Comparison of ENCODE assay signal across 16 cellular contexts in genomic region chr2:67752964-67753363, GRCh38.
DNase-seq lines count a peak whose midpoint lies in the region; ATAC-seq and TF ChIP-seq lines count a peak whose summit lies in the region.
"Had no signal": no experiment of that assay in that cellular context is flagged by ENCODE, and none has a peak within 500 bp of the region (broad histone marks: within the 10 kb centered on the region; RNA-seq: fewer than 3 reads in every experiment).

No MANE protein-coding gene starts in this region.

- no peaks in the 10 kb centered on the region for H3K36me3 Mint-ChIP-seq in activated T-cell treated with anti-CD3 and anti-CD28 coated beads, Interleukin-2, amount 50 U/mL, for 4 hours (ENCODE audit: insufficient read depth)
- H3K36me3 Mint-ChIP-seq in activated CD8-positive, alpha-beta T cell treated with anti-CD3 and anti-CD28 coated beads for 36 hours (ENCODE audit: low read depth): no peaks in the 10 kb centered on the region
- H3K36me3 Mint-ChIP-seq: activated CD4-positive, alpha-beta memory T cell treated with anti-CD3 and anti-CD28 coated beads for 36 hours; CD4-positive, CD25-positive, alpha-beta regulatory T cell had no signal

- intact Hi-C loops in activated CD8-positive, alpha-beta T cell treated with anti-CD3 and anti-CD28 coated beads for 36 hours (cut with micrococcal nuclease): no loop called here

- CTCF ChIA-PET in activated CD8-positive, alpha-beta T cell treated with anti-CD3 and anti-CD28 coated beads for 36 hours (lab: Charles Lee): interaction anchor here (1.0 kb wide), 1 partner anchor 38 kb away, joined by 3 read pairs; no protein-coding TSS in a partner anchor

- DNase-seq in GM04504 (ENCODE audit: low read depth): peak; percentile 60
- peak; percentile 14 for DNase-seq in adipocyte (ENCODE audit: low read depth)
- peak; percentile 88 for DNase-seq in fibroblast of mammary gland (ENCODE audit: low read depth)
- DNase-seq in retinal pigment epithelial cell (ENCODE audit: low read depth): peak; percentile 86
- DNase-seq in activated T-cell treated with anti-CD3 and anti-CD28 coated beads, Interleukin-2, amount 50 U/mL, for 4 hours: no peak
- DNase-seq in dermis blood vessel endothelial cell: no peak
- DNase-seq in activated CD8-positive, alpha-beta T cell treated with anti-CD3 and anti-CD28 coated beads for 36 hours: no peak
- DNase-seq: activated CD4-positive, alpha-beta memory T cell treated with anti-CD3 and anti-CD28 coated beads for 36 hours; adrenal gland; CD4-positive, CD25-positive, alpha-beta regulatory T cell; foreskin melanocyte; NCI-H1436 treated with DMSO at 0.1 percent for 48 hours; occipital lobe; stimulated activated naive CD8-positive, alpha-beta T cell treated with anti-CD3 and anti-CD28 coated beads, Interleukin-15, Interleukin-2, amounts not matched to agents 100 U/mL and 50 U/mL, for 24 hours had no signal

- H3K4me3 ChIP-seq in adipocyte (ENCODE audit: low read length) (no peak overlapping the region), fibroblast of mammary gland (ENCODE audit: control insufficient read depth, low read depth, low read length) (no peak overlapping the region), retinal pigment epithelial cell (ENCODE audit: low read length) (no peak overlapping the region)
- H3K4me3 ChIP-seq: adrenal gland, K562 had no signal

- H3K4me1 Mint-ChIP-seq in activated T-cell treated with anti-CD3 and anti-CD28 coated beads, Interleukin-2, amount 50 U/mL, for 4 hours (ENCODE audit: low read depth): no peaks in the 10 kb centered on the region
- H3K4me1 Mint-ChIP-seq in activated CD8-positive, alpha-beta T cell treated with anti-CD3 and anti-CD28 coated beads for 36 hours (ENCODE audit: low read depth): no peaks in the 10 kb centered on the region
- H3K4me1 Mint-ChIP-seq: CD4-positive, CD25-positive, alpha-beta regulatory T cell had no signal

- peaks cover 4% of the 10 kb centered on the region for H3K4me1 ChIP-seq in adipocyte (ENCODE audit: control insufficient read depth, insufficient read depth, low read length)
- H3K4me1 ChIP-seq: adrenal gland had no signal

- no peak for ATAC-seq in GM19324 (IDR thresholded peaks at IDR 0.05; ENCODE audit: low FRiP score, unreplicated experiment)
- ATAC-seq in activated T-cell treated with anti-CD3 and anti-CD28 coated beads, Interleukin-2, amount 50 U/mL, for 4 hours: no peak
- no peak for ATAC-seq in activated CD8-positive, alpha-beta T cell treated with anti-CD3 and anti-CD28 coated beads for 36 hours
- ATAC-seq: K562; stimulated activated naive CD8-positive, alpha-beta T cell treated with anti-CD3 and anti-CD28 coated beads, Interleukin-15, Interleukin-2, amounts not matched to agents 100 U/mL and 50 U/mL, for 24 hours had no signal

- H3K27me3 Mint-ChIP-seq in activated T-cell treated with anti-CD3 and anti-CD28 coated beads, Interleukin-2, amount 50 U/mL, for 4 hours (ENCODE audit: low read depth): peaks cover 5% of the 10 kb centered on the region
- no peaks in the 10 kb centered on the region for H3K27me3 Mint-ChIP-seq in activated CD8-positive, alpha-beta T cell treated with anti-CD3 and anti-CD28 coated beads for 36 hours
- H3K27me3 Mint-ChIP-seq: activated CD4-positive, alpha-beta memory T cell treated with anti-CD3 and anti-CD28 coated beads for 36 hours had no signal

- no peaks in the 10 kb centered on the region for H3K36me3 ChIP-seq in adipocyte (ENCODE audit: control insufficient read depth, insufficient read depth, low read length, severe bottlenecking)
- H3K36me3 ChIP-seq: adrenal gland had no signal

- H3K4me3 Mint-ChIP-seq in activated T-cell treated with anti-CD3 and anti-CD28 coated beads, Interleukin-2, amount 50 U/mL, for 4 hours: no peak overlapping the region
- H3K4me3 Mint-ChIP-seq in activated CD8-positive, alpha-beta T cell treated with anti-CD3 and anti-CD28 coated beads for 36 hours: no peak overlapping the region
- H3K4me3 Mint-ChIP-seq: activated CD4-positive, alpha-beta memory T cell treated with anti-CD3 and anti-CD28 coated beads for 36 hours; CD4-positive, CD25-positive, alpha-beta regulatory T cell had no signal

- POLR2A ChIA-PET in activated CD8-positive, alpha-beta T cell treated with anti-CD3 and anti-CD28 coated beads for 36 hours (lab: Charles Lee): no interaction called here

- H3K27me3 ChIP-seq in adipocyte (replicated peaks; ENCODE audit: control insufficient read depth, insufficient read depth, low read length): peaks cover 10% of the 10 kb centered on the region
- H3K27me3 ChIP-seq: adrenal gland had no signal

- no peaks in the 10 kb centered on the region for H3K9me3 Mint-ChIP-seq in activated T-cell treated with anti-CD3 and anti-CD28 coated beads, Interleukin-2, amount 50 U/mL, for 4 hours
- no peaks in the 10 kb centered on the region for H3K9me3 Mint-ChIP-seq in activated CD8-positive, alpha-beta T cell treated with anti-CD3 and anti-CD28 coated beads for 36 hours
- H3K9me3 Mint-ChIP-seq: activated CD4-positive, alpha-beta memory T cell treated with anti-CD3 and anti-CD28 coated beads for 36 hours had no signal

- no peak overlapping the region for H3K27ac Mint-ChIP-seq in activated CD8-positive, alpha-beta T cell treated with anti-CD3 and anti-CD28 coated beads for 36 hours
- H3K27ac Mint-ChIP-seq: activated CD4-positive, alpha-beta memory T cell treated with anti-CD3 and anti-CD28 coated beads for 36 hours; CD4-positive, CD25-positive, alpha-beta regulatory T cell had no signal

- no peaks in the 10 kb centered on the region for H3K9me3 ChIP-seq in adipocyte (ENCODE audit: control insufficient read depth, low read length)
- H3K9me3 ChIP-seq: adrenal gland had no signal

- H3K9ac ChIP-seq in adipocyte (ENCODE audit: low read length): no peak overlapping the region

- TF ChIP-seq CTCF in fibroblast of mammary gland (conservative IDR thresholded peaks at IDR 0.05; ENCODE audit: control insufficient read depth, insufficient read depth, low read depth, low read length) (no peak), retinal pigment epithelial cell (conservative IDR thresholded peaks at IDR 0.05; ENCODE audit: low read depth, low read length) (no peak)
- no peak for TF ChIP-seq CTCF in activated CD8-positive, alpha-beta T cell treated with anti-CD3 and anti-CD28 coated beads for 36 hours (IDR thresholded peaks at IDR 0.05)

Comparison
In these comparisons a context has a peak if more than half of its experiments do, and no peak if none do; other contexts are left out.
1. DNase-seq: peak in GM04504 (single experiment), adipocyte (single experiment), fibroblast of mammary gland (single experiment) and retinal pigment epithelial cell (single experiment); none in activated T-cell treated with anti-CD3 and anti-CD28 coated beads, Interleukin-2, amount 50 U/mL, for 4 hours (single experiment), dermis blood vessel endothelial cell (single experiment) and activated CD8-positive, alpha-beta T cell treated with anti-CD3 and anti-CD28 coated beads for 36 hours (single experiment).